In genomic region chrX:129777218-129777768, GRCh38 we compare ENCODE assay signal across 9 cellular contexts. TPM values are rescaled to one million over a fixed set of nuclear protein-coding genes. Genes with fewer than 3 reads are reported as not detected.
DNase-seq lines count a peak whose midpoint lies in the region; ATAC-seq and TF ChIP-seq lines count a peak whose summit lies in the region.
"Had no signal": no experiment of that assay in that cellular context is flagged by ENCODE, and none has a peak within 500 bp of the region (broad histone marks: within the 10 kb centered on the region; RNA-seq: fewer than 3 reads in every experiment).

No MANE protein-coding gene starts in this region.

- CTCF ChIA-PET in RWPE1 (lab: Yijun Ruan, JAX) = no interaction called here

- intact Hi-C loops in gastrocnemius medialis (cut with DNase I; ENCODE audit: low total_unique reads) = no loop called here

- peak overlapping the region; percentile 89 for H3K27ac ChIP-seq in effector memory CD4-positive, alpha-beta T cell (ENCODE audit: insufficient read depth, low read length, poor library complexity, severe bottlenecking)
- H3K27ac ChIP-seq in gastrocnemius medialis (peak overlapping the region in 3 of 4 donors; percentile 44 to 59 (median 46)), RWPE1 (no peak overlapping the region)

- TF ChIP-seq POLR2A in gastrocnemius medialis (IDR thresholded peaks at IDR 0.05) = no peak

- peak; percentile 67 to 71 (median 67) for DNase-seq in effector memory CD4-positive, alpha-beta T cell
- no peak for DNase-seq in gastrocnemius medialis
- no peak for DNase-seq in epidermal melanocyte (ENCODE audit: insufficient read length, low spot score)
- no peak for DNase-seq in RWPE1 (ENCODE audit: low spot score)
- DNase-seq in NCI-H1436 treated with DMSO at 0.1 percent for 48 hours (lab: John Stamatoyannopoulos, UW) = no peak

- ATAC-seq in GM18867 (IDR thresholded peaks at IDR 0.05; ENCODE audit: unreplicated experiment) (peak; percentile 37), HG03520 (IDR thresholded peaks at IDR 0.05; ENCODE audit: unreplicated experiment) (peak; percentile 18), gastrocnemius medialis (no peak)
- ATAC-seq in activated CD4-positive, CD25-positive, alpha-beta regulatory T cell treated with anti-CD3 and anti-CD28 coated beads, Interleukin-2, amount 50 U/mL, for 24 hours = peak; percentile 21 to 23

- POLR2A ChIA-PET in RWPE1 (lab: Yijun Ruan, JAX; ENCODE audit: low non-redundant PET) = no interaction called here

- in situ Hi-C loops in gastrocnemius medialis (cut with MboI; ENCODE audit: low sequenced_read_pairs in 4 of 4) = no loop called here

- no peaks in the 10 kb centered on the region for H3K9me3 ChIP-seq in effector memory CD4-positive, alpha-beta T cell (ENCODE audit: control insufficient read depth, low read length)
- H3K9me3 ChIP-seq in gastrocnemius medialis = no peaks in the 10 kb centered on the region

- TF ChIP-seq CTCF in gastrocnemius medialis (IDR thresholded peaks at IDR 0.05 in 4 of 5, conservative IDR thresholded peaks at IDR 0.05 in 1 of 5) (no peak), RWPE1 (conservative IDR thresholded peaks at IDR 0.05; ENCODE audit: low read depth) (no peak)

- H3K4me1 ChIP-seq in effector memory CD4-positive, alpha-beta T cell (ENCODE audit: control insufficient read depth, insufficient read depth, low read length, poor library complexity, severe bottlenecking) = peaks cover 63% of the 10 kb centered on the region
- no peaks in the 10 kb centered on the region for H3K4me1 ChIP-seq in gastrocnemius medialis

- no peaks in the 10 kb centered on the region for H3K27me3 ChIP-seq in effector memory CD4-positive, alpha-beta T cell (replicated peaks; ENCODE audit: control insufficient read depth, insufficient read depth, low read length, poor library complexity, severe bottlenecking)
- no peaks in the 10 kb centered on the region for H3K27me3 ChIP-seq in gastrocnemius medialis

- peak overlapping the region; percentile 43 for H3K4me3 ChIP-seq in effector memory CD4-positive, alpha-beta T cell (ENCODE audit: insufficient read depth, low read depth, low read length, poor library complexity, severe bottlenecking)
- H3K4me3 ChIP-seq in gastrocnemius medialis = no peak overlapping the region

- no peaks in the 10 kb centered on the region for H3K36me3 ChIP-seq in effector memory CD4-positive, alpha-beta T cell (ENCODE audit: control insufficient read depth, insufficient read depth, low read length)
- H3K36me3 ChIP-seq in gastrocnemius medialis = no peaks in the 10 kb centered on the region

RNA-seq across cellular contexts. Expression of gene SASH3, which starts 2.5 kb away (rescaled TPM):
- total RNA-seq in gastrocnemius medialis = 1 to 10 TPM; 1.3 to 2.2 (median 1.7) TPM
- total RNA-seq: LHCN-M2 had no signal

RNA-seq across cellular contexts. Expression of gene XPNPEP2, which starts 38.5 kb away (rescaled TPM):
- total RNA-seq in gastrocnemius medialis = 1 to 10 TPM in 2 of 4 donors, under 1 TPM in 2; 0.15 to 2.0 (median 0.87) TPM
- total RNA-seq: LHCN-M2 had no signal

Comparison
In these comparisons a context has a peak if more than half of its experiments do, and no peak if none do; other contexts are left out.
1. ATAC-seq: peak in GM18867 (single experiment), HG03520 (single experiment) and activated CD4-positive, CD25-positive, alpha-beta regulatory T cell treated with anti-CD3 and anti-CD28 coated beads, Interleukin-2, amount 50 U/mL, for 24 hours (2 of 2); none in gastrocnemius medialis (0 of 2).
2. DNase-seq: peak in effector memory CD4-positive, alpha-beta T cell (3 of 3); none in gastrocnemius medialis (0 of 2), epidermal melanocyte (single experiment), RWPE1 (single experiment) and NCI-H1436 treated with DMSO at 0.1 percent for 48 hours (single experiment).